3 cellular contexts compared by ENCODE assay signal in genomic region chrX:71782950-71783299, GRCh38. TPM values are rescaled to one million over a fixed set of nuclear protein-coding genes. Genes with fewer than 3 reads are reported as not detected.
"Had no signal": no experiment of that assay in that cellular context is flagged by ENCODE, and none has a peak within 500 bp of the region (broad histone marks: within the 10 kb centered on the region; RNA-seq: fewer than 3 reads in every experiment).

No MANE protein-coding gene starts in this region.

RNA-seq across cellular contexts. Expression of gene CXorf49B, which starts 19.8 kb away (rescaled TPM):
- total RNA-seq: HT-29, NCI-H460, SJCRH30 had no signal
